In genomic region chr22:36425977-36426523, GRCh38 we compare ENCODE assay signal across 9 cellular contexts. TPM values are rescaled to one million over a fixed set of nuclear protein-coding genes. Genes with fewer than 3 reads are reported as not detected.
DNase-seq lines count a peak whose midpoint lies in the region; ATAC-seq, FAIRE-seq and TF ChIP-seq lines count a peak whose summit lies in the region.
"Had no signal": no experiment of that assay in that cellular context is flagged by ENCODE, and none has a peak within 500 bp of the region (broad histone marks: within the 10 kb centered on the region; RNA-seq: fewer than 3 reads in every experiment).

No MANE protein-coding gene starts in this region.

- H3K79me2 ChIP-seq in K562 (ENCODE audit: control insufficient read depth, insufficient read depth, low read length), result no peaks in the 10 kb centered on the region

- TF ChIP-seq RAD21 in K562 (CRISPR knock-in tag; conservative IDR thresholded peaks at IDR 0.05 in 1 of 2, IDR thresholded peaks at IDR 0.05 in 1 of 2), result no peak

- TF ChIP-seq POLR2A in K562 (conservative IDR thresholded peaks at IDR 0.05) (no peak), GM12891 (IDR thresholded peaks at IDR 0.05; ENCODE audit: low read depth, low read length) (no peak)

- H3K27me3 ChIP-seq in CD4-positive, CD25-positive, alpha-beta regulatory T cell (ENCODE audit: control insufficient read depth, insufficient read depth, low read length), result no peaks in the 10 kb centered on the region
- H3K27me3 ChIP-seq in HUES48 (ENCODE audit: control insufficient read depth, insufficient read depth, low read length) (no peaks in the 10 kb centered on the region), K562 (ENCODE audit: control insufficient read depth in 2 of 2, insufficient read depth in 2 of 2, low read length in 2 of 2) (no peaks in the 10 kb centered on the region)

- H3K27me3 Mint-ChIP-seq in CD4-positive, CD25-positive, alpha-beta regulatory T cell, result peaks cover 4% of the 10 kb centered on the region

- no peak overlapping the region for H3K27ac ChIP-seq in CD4-positive, CD25-positive, alpha-beta regulatory T cell (ENCODE audit: insufficient read depth, low read length, poor library complexity, severe bottlenecking)
- H3K27ac ChIP-seq in HUES48 (ENCODE audit: low read depth, low read length) (peak overlapping the region; percentile 76), K562 (ENCODE audit: extremely low read depth, low read depth, low read length) (peak overlapping the region; percentile 49), mesodermal cell (ENCODE audit: low read depth, low read length, severe bottlenecking) (peak overlapping the region; percentile 80), coronary artery (no peak overlapping the region)

- FAIRE-seq in K562 (lab: Jason Lieb, UNC) (peak; percentile 80), GM12891 (lab: Jason Lieb, UNC) (no peak)

- H3K27ac Mint-ChIP-seq in CD4-positive, CD25-positive, alpha-beta regulatory T cell, result peak overlapping the region in 2 of 3 donors; percentile 5 to 70

- no peaks in the 10 kb centered on the region for H3K9me1 ChIP-seq in K562 (ENCODE audit: control insufficient read depth, insufficient read depth, low read length)

- H3K36me3 Mint-ChIP-seq in CD4-positive, CD25-positive, alpha-beta regulatory T cell, result no peaks in the 10 kb centered on the region

- H2AFZ ChIP-seq in K562 (ENCODE audit: low read depth, low read length), result peak overlapping the region; percentile 54

- TF ChIP-seq EP300 in K562 (IDR thresholded peaks at IDR 0.05; ENCODE audit: low read length), result no peak

- TF ChIP-seq CTCF in K562 (IDR thresholded peaks at IDR 0.05 in 2 of 3, conservative IDR thresholded peaks at IDR 0.05 in 1 of 3; ENCODE audit: insufficient read depth in 2 of 3, low read depth in 1 of 3, low read length in 3 of 3) (peak; percentile 2 to 41 (median 19); a peak in 2 of 6 replicates), coronary artery (IDR thresholded peaks at IDR 0.05) (no peak)

- POLR2A ChIA-PET in K562 (lab: Yijun Ruan, JAX), result interaction anchor here (0.6 to 0.9 kb wide), 2 partner anchors 26 to 89 kb away, joined by 3 read pairs; no protein-coding TSS in a partner anchor

- H4K20me1 ChIP-seq in K562 (replicated peaks; ENCODE audit: control insufficient read depth, insufficient read depth, low read length), result no peaks in the 10 kb centered on the region

- H3K4me1 ChIP-seq in CD4-positive, CD25-positive, alpha-beta regulatory T cell (ENCODE audit: control insufficient read depth, insufficient read depth, low read length, poor library complexity, severe bottlenecking), result peaks cover 4% of the 10 kb centered on the region
- peaks cover 7% of the 10 kb centered on the region for H3K4me1 ChIP-seq in HUES48 (ENCODE audit: control insufficient read depth, insufficient read depth, low read length)
- H3K4me1 ChIP-seq in K562 (replicated peaks in 1 of 2; ENCODE audit: control insufficient read depth in 2 of 2, insufficient read depth in 2 of 2, low read length in 2 of 2), result peaks cover 32 to 36% of the 10 kb centered on the region in 2 experiments
- peaks cover 20% of the 10 kb centered on the region for H3K4me1 ChIP-seq in mesodermal cell (ENCODE audit: control insufficient read depth, insufficient read depth, low read length, poor library complexity, severe bottlenecking)

- peaks cover 4 to 18% (median 8%) of the 10 kb centered on the region in 4 donors for H3K4me1 Mint-ChIP-seq in CD4-positive, CD25-positive, alpha-beta regulatory T cell

- no peak overlapping the region; the same call in 1 of the 2 replicates for H3K4me2 ChIP-seq in K562 (ENCODE audit: insufficient read depth, low read length)

- H3K9me3 Mint-ChIP-seq in CD4-positive, CD25-positive, alpha-beta regulatory T cell, result no peaks in the 10 kb centered on the region

- CTCF ChIA-PET in K562 (lab: Yijun Ruan, JAX; ENCODE audit: low intra/inter-chr PET ratio), result no interaction called here

- WGBS in K562 (ENCODE audit: insufficient coverage, low coverage, missing lambda C conversion rate), result 14% methylated on average over 1 of the region's 2 CpGs
- WGBS in mesodermal cell (ENCODE audit: insufficient coverage in 2 of 2), 2 experiments, result 72% methylated on average over 2 of the region's 2 CpGs; no CpG with 5 or more reads in 1 of the 2 experiments

- in situ Hi-C loops in K562 (cut with MboI), result no loop called here

- DNase-seq in CD4-positive, CD25-positive, alpha-beta regulatory T cell, result no peak
- peak; percentile 69 to 82 (median 72) for DNase-seq in K562 (ENCODE audit: extremely low read depth in 1 of 4, low spot score in 3 of 4)
- DNase-seq in T1000 (lab: John Stamatoyannopoulos, UW), result no peak
- DNase-seq in GM12891 (ENCODE audit: insufficient read length, low spot score), result no peak
- DNase-seq in coronary artery (ENCODE audit: low spot score), result no peak
- DNase-seq in posterior cingulate gyrus, result no peak
- DNase-seq: activated CD4-positive, CD25-positive, alpha-beta regulatory T cell treated with anti-CD3 and anti-CD28 coated beads, Interleukin-2, amount 50 U/mL, for 72 hours had no signal

- H3K36me3 ChIP-seq in CD4-positive, CD25-positive, alpha-beta regulatory T cell (ENCODE audit: control insufficient read depth, insufficient read depth, low read length), result no peaks in the 10 kb centered on the region
- H3K36me3 ChIP-seq in HUES48 (ENCODE audit: control insufficient read depth, insufficient read depth, low read length), result no peaks in the 10 kb centered on the region
- no peaks in the 10 kb centered on the region for H3K36me3 ChIP-seq in K562 (ENCODE audit: control insufficient read depth, insufficient read depth, low read length)
- H3K36me3 ChIP-seq in mesodermal cell (ENCODE audit: control insufficient read depth, insufficient read depth, low read length), result no peaks in the 10 kb centered on the region

- no TSS peak for BruUV-seq in K562 (replicated peaks; lab: Mats Ljungman, UMichigan)

- intact Hi-C loops in K562 (cut with micrococcal nuclease) (no loop called here), posterior cingulate gyrus (cut with DNase I) (no loop called here)

- no peak overlapping the region for H3K4me3 ChIP-seq in CD4-positive, CD25-positive, alpha-beta regulatory T cell (ENCODE audit: low read depth, low read length)
- no peak overlapping the region for H3K4me3 ChIP-seq in HUES48 (ENCODE audit: low read depth, low read length)
- H3K4me3 ChIP-seq in K562, result no peak overlapping the region
- H3K4me3 ChIP-seq in mesodermal cell (ENCODE audit: extremely low read depth, insufficient read depth, low read length, poor library complexity, severe bottlenecking), result no peak overlapping the region
- H3K4me3 ChIP-seq in coronary artery, result no peak overlapping the region

- H3K9ac ChIP-seq in HUES48 (ENCODE audit: low read depth, low read length) (no peak overlapping the region), K562 (ENCODE audit: insufficient read depth in 1 of 2, low read depth in 2 of 2, low read length in 2 of 2) (peak overlapping the region; percentile 30 to 37; a peak in 2 of 4 replicates)

- ATAC-seq in CD4-positive, CD25-positive, alpha-beta regulatory T cell (ENCODE audit: low read depth in 2 of 2), result no peak
- ATAC-seq in K562, result peak; percentile 93

- H3K9me3 ChIP-seq in CD4-positive, CD25-positive, alpha-beta regulatory T cell (ENCODE audit: control insufficient read depth in 2 of 2, low read length in 2 of 2), result no peaks in the 10 kb centered on the region
- H3K9me3 ChIP-seq in HUES48 (ENCODE audit: control insufficient read depth, insufficient read depth, low read length) (no peaks in the 10 kb centered on the region), K562 (replicated peaks; ENCODE audit: control insufficient read depth, insufficient read depth, low read depth, low read length) (no peaks in the 10 kb centered on the region), mesodermal cell (ENCODE audit: control insufficient read depth, low read length) (no peaks in the 10 kb centered on the region)

- peak overlapping the region in 1 of 4 donors; percentile 3 for H3K4me3 Mint-ChIP-seq in CD4-positive, CD25-positive, alpha-beta regulatory T cell

RNA-seq across cellular contexts. Expression of gene MYH9, which starts 38.3 kb away (rescaled TPM):
- 1,341 TPM for total RNA-seq in CD4-positive, CD25-positive, alpha-beta regulatory T cell
- 10 to 100 TPM; 80.0 to 98.9 (median 93.4) TPM for polyA plus RNA-seq in CD4-positive, CD25-positive, alpha-beta regulatory T cell
- 136 and 261 TPM in 2 replicates for total RNA-seq in K562 (2011; cell fraction: chromatin; rRNA removed; ENCODE audit: low replicate concordance)
- total RNA-seq in K562 (2011; cell fraction: nucleolus; rRNA removed), result 51.3 and 57.4 TPM in 2 replicates
- 65.9 and 76.0 TPM in 2 replicates for total RNA-seq in K562 (2011; cell fraction: nucleoplasm; rRNA removed)
- 60.1 and 60.4 TPM in 2 replicates for total RNA-seq in K562 (2014; rRNA removed)
- total RNA-seq in K562 (2014; rRNA removed; fragmentation: Illumina TruSeq; extraction: Trizol), result 24.6 and 33.6 TPM in 2 replicates
- total RNA-seq in K562 (2015; rRNA removed; fragmentation: Illumina TruSeq; extraction: Trizol), result 24.1 and 30.5 TPM in 2 replicates
- 94.6 and 111 TPM in 2 replicates for total RNA-seq in K562 (2021)
- 24.1 and 34.2 TPM in 2 replicates for polyA plus RNA-seq in K562 (2011; rRNA removed)
- 10.2 and 12.5 TPM in 2 replicates for polyA plus RNA-seq in K562 (2011; cell fraction: cytosol; rRNA removed)
- 32.6 and 34.6 TPM in 2 replicates for polyA plus RNA-seq in K562 (2011; cell fraction: nucleus; rRNA removed)
- 54.3 and 92.2 TPM in 2 replicates for polyA plus RNA-seq in K562 (2012)
- polyA plus RNA-seq in K562 (2014; fragmentation: Illumina TruSeq; extraction: Trizol), result 31.3 and 44.5 TPM in 2 replicates
- 1 to 10 TPM in 1 of 2 experiments, under 1 TPM in 1; 0.71 to 1.3 TPM for polyA plus RNA-seq in K562 (2014; fragmentation: Nextera tagmentation; extraction: Ambion mirVana)
- polyA plus RNA-seq in K562 (2014; rRNA removed), result 34.2 and 37.4 TPM in 2 replicates
- 90.2 and 122 TPM in 2 replicates for polyA minus RNA-seq in K562 (2011; rRNA and poly(A)+ RNA removed)
- polyA minus RNA-seq in K562 (2011; cell fraction: cytosol; rRNA and poly(A)+ RNA removed), result 59.8 and 63.1 TPM in 2 replicates
- 20.6 and 41.5 TPM in 2 replicates for polyA minus RNA-seq in K562 (2011; cell fraction: nucleus; rRNA and poly(A)+ RNA removed)
- 360 TPM for polyA plus RNA-seq in mesodermal cell (2013, experiment 1 of 2)
- 289 TPM for polyA plus RNA-seq in mesodermal cell (2013, experiment 2 of 2)
- polyA plus RNA-seq in GM12891 (2012; ENCODE audit: low read depth, missing spikeins), result 164 TPM

RNA-seq across cellular contexts. Expression of gene TXN2, which starts 55.4 kb away (rescaled TPM):
- total RNA-seq in CD4-positive, CD25-positive, alpha-beta regulatory T cell, result 31.5 TPM
- polyA plus RNA-seq in CD4-positive, CD25-positive, alpha-beta regulatory T cell, result 100 to 1,000 TPM in 3 of 4 donors, 10 to 100 TPM in 1; 98.2 to 132 (median 106) TPM
- 17.4 and 41.4 TPM in 2 replicates for total RNA-seq in K562 (2011; cell fraction: chromatin; rRNA removed; ENCODE audit: low replicate concordance)
- 38.5 and 47.9 TPM in 2 replicates for total RNA-seq in K562 (2011; cell fraction: nucleolus; rRNA removed)
- 38.9 and 53.1 TPM in 2 replicates for total RNA-seq in K562 (2011; cell fraction: nucleoplasm; rRNA removed)
- 95.0 and 111 TPM in 2 replicates for total RNA-seq in K562 (2014; rRNA removed)
- total RNA-seq in K562 (2014; rRNA removed; fragmentation: Illumina TruSeq; extraction: Trizol), result 46.2 and 48.5 TPM in 2 replicates
- total RNA-seq in K562 (2015; rRNA removed; fragmentation: Illumina TruSeq; extraction: Trizol), result 48.6 and 55.6 TPM in 2 replicates
- 118 TPM in 2 replicates for total RNA-seq in K562 (2021)
- 163 and 187 TPM in 2 replicates for polyA plus RNA-seq in K562 (2011; rRNA removed)
- polyA plus RNA-seq in K562 (2011; cell fraction: cytosol; rRNA removed), result 281 and 292 TPM in 2 replicates
- polyA plus RNA-seq in K562 (2011; cell fraction: nucleus; rRNA removed), result 107 and 113 TPM in 2 replicates
- 124 and 188 TPM in 2 replicates for polyA plus RNA-seq in K562 (2012)
- polyA plus RNA-seq in K562 (2014; fragmentation: Illumina TruSeq; extraction: Trizol), result 108 and 125 TPM in 2 replicates
- polyA plus RNA-seq in K562 (2014; fragmentation: Nextera tagmentation; extraction: Ambion mirVana), result 100 to 1,000 TPM; 306 to 399 TPM
- 160 and 186 TPM in 2 replicates for polyA plus RNA-seq in K562 (2014; rRNA removed)
- polyA minus RNA-seq in K562 (2011; rRNA and poly(A)+ RNA removed), result 149 and 167 TPM in 2 replicates
- 55.2 and 64.8 TPM in 2 replicates for polyA minus RNA-seq in K562 (2011; cell fraction: cytosol; rRNA and poly(A)+ RNA removed)
- polyA minus RNA-seq in K562 (2011; cell fraction: nucleus; rRNA and poly(A)+ RNA removed), result 13.1 and 24.8 TPM in 2 replicates
- polyA plus RNA-seq in mesodermal cell (2013, experiment 1 of 2), result 68.8 TPM
- 64.2 TPM for polyA plus RNA-seq in mesodermal cell (2013, experiment 2 of 2)
- 146 TPM for polyA plus RNA-seq in GM12891 (2012; ENCODE audit: low read depth, missing spikeins)

Comparison
In these comparisons a context has a peak if more than half of its experiments do, and no peak if none do; other contexts are left out.
1. DNase-seq: peak in K562 (4 of 4); none in CD4-positive, CD25-positive, alpha-beta regulatory T cell (0 of 3), T1000 (single experiment), GM12891 (single experiment), coronary artery (single experiment) and posterior cingulate gyrus (0 of 10).
2. H3K27ac ChIP-seq: peak in HUES48 (single experiment), K562 (single experiment) and mesodermal cell (single experiment); none in CD4-positive, CD25-positive, alpha-beta regulatory T cell (single experiment) and coronary artery (0 of 2).